17 cellular contexts compared by ENCODE assay signal in the genomic region with DNA sequence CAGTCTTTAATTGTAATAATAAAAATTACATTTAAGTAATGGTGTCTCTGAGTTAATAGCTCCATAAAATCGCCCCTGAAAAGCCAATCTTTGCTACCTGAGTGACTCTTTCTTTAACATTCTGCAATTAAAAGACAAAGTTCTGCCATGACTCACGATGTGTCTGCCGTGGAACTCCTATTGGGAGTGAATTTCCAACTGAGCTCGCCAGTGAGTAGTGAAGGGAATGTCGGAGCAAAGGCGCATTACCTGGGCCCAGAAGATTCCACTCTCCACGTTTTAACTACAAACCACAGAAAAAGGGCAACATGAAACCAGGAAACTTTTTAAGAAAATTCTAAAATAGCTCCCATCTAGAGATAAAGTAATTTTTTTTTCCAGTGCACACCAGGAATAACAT. TPM values are rescaled to one million over a fixed set of nuclear protein-coding genes. Genes with fewer than 3 reads are reported as not detected.
DNase-seq lines count a peak whose midpoint lies in the region; ATAC-seq and TF ChIP-seq lines count a peak whose summit lies in the region.
"Had no signal": no experiment of that assay in that cellular context is flagged by ENCODE, and none has a peak within 500 bp of the region (broad histone marks: within the 10 kb centered on the region; RNA-seq: fewer than 3 reads in every experiment).

No MANE protein-coding gene starts in this region.

- CTCF ChIA-PET in Caco-2 (lab: Charles Lee), result no interaction called here

- H3K27me3 ChIP-seq in Caco-2 (replicated peaks; ENCODE audit: control insufficient read depth, insufficient read depth, low read length) (no peaks in the 10 kb centered on the region), colonic mucosa (no peaks in the 10 kb centered on the region)

- H3K27ac Mint-ChIP-seq in Caco-2 (ENCODE audit: unreplicated experiment) (peak overlapping the region; percentile 17), progenitor cell of endocrine pancreas (peak overlapping the region; percentile 89)
- H3K27ac Mint-ChIP-seq: CD4-positive, alpha-beta memory T cell; H9 had no signal

- no peaks in the 10 kb centered on the region for H3K9me3 ChIP-seq in Caco-2
- no peaks in the 10 kb centered on the region for H3K9me3 ChIP-seq in colonic mucosa
- H3K9me3 ChIP-seq: A549 had no signal

- TF ChIP-seq CTCF in Caco-2 (IDR thresholded peaks at IDR 0.05; ENCODE audit: insufficient read depth in 1 of 2, low read depth in 1 of 2, low read length in 1 of 2, severe bottlenecking in 1 of 2, unreplicated experiment in 1 of 2) (no peak), colonic mucosa (IDR thresholded peaks at IDR 0.05) (no peak), progenitor cell of endocrine pancreas (IDR thresholded peaks at IDR 0.05; ENCODE audit: unreplicated experiment) (no peak)

- peaks cover 48% of the 10 kb centered on the region for H3K4me1 Mint-ChIP-seq in Caco-2 (ENCODE audit: low read depth, unreplicated experiment)
- H3K4me1 Mint-ChIP-seq in progenitor cell of endocrine pancreas (ENCODE audit: low read depth), result peaks cover 30% of the 10 kb centered on the region

- H3K27ac ChIP-seq in colonic mucosa, result peak overlapping the region; percentile 55
- H3K27ac ChIP-seq: 22Rv1, A549, C4-2B had no signal

- H3K27me3 Mint-ChIP-seq in Caco-2 (ENCODE audit: insufficient read depth, unreplicated experiment) (no peaks in the 10 kb centered on the region), progenitor cell of endocrine pancreas (no peaks in the 10 kb centered on the region)

- H3K4me1 ChIP-seq in Caco-2 (peaks cover 52% of the 10 kb centered on the region), colonic mucosa (no peaks in the 10 kb centered on the region)
- H3K4me1 ChIP-seq: A549 had no signal

- intact Hi-C loops in Caco-2 (cut with micrococcal nuclease; ENCODE audit: unreplicated experiment), result no loop called here
- intact Hi-C loops in colonic mucosa (cut with DNase I), result no loop called here
- intact Hi-C loops in left colon (cut with DNase I, micrococcal nuclease), result no loop called here

- no TSS peak for BruUV-seq in Caco-2 (replicated peaks; lab: Mats Ljungman, UMichigan)

- no peak overlapping the region for H3K4me3 Mint-ChIP-seq in Caco-2 (ENCODE audit: unreplicated experiment)
- no peak overlapping the region for H3K4me3 Mint-ChIP-seq in progenitor cell of endocrine pancreas (ENCODE audit: low read depth)
- H3K4me3 Mint-ChIP-seq: CD4-positive, alpha-beta memory T cell; H9 had no signal

- H3K4me3 ChIP-seq in Caco-2 (ENCODE audit: low read depth, low read length) (no peak overlapping the region), colonic mucosa (no peak overlapping the region)
- H3K4me3 ChIP-seq: A549 had no signal

- ATAC-seq in left colon (peak; percentile 37), HG02678 (IDR thresholded peaks at IDR 0.05; ENCODE audit: unreplicated experiment) (no peak)
- ATAC-seq: A549 had no signal

- no peaks in the 10 kb centered on the region for H3K36me3 ChIP-seq in Caco-2 (ENCODE audit: control insufficient read depth, insufficient read depth, low read length)
- no peaks in the 10 kb centered on the region for H3K36me3 ChIP-seq in colonic mucosa

- no peak for DNase-seq in Caco-2
- DNase-seq in colonic mucosa, result no peak
- DNase-seq in left colon, result no peak
- DNase-seq in progenitor cell of endocrine pancreas (ENCODE audit: low spot score, unreplicated experiment), result no peak
- DNase-seq in effector CD4-positive, alpha-beta T cell, result no peak
- DNase-seq in NCI-H526 (lab: John Stamatoyannopoulos, UW), result no peak
- DNase-seq in activated CD4-positive, CD25-positive, alpha-beta regulatory T cell (lab: John Stamatoyannopoulos, UW), result no peak
- DNase-seq: AML-193; Calu3; CD4-positive, alpha-beta memory T cell; DMS79 treated with DMSO at 0.1 percent for 48 hours; GF-D8 had no signal

- POLR2A ChIA-PET in Caco-2 (lab: Charles Lee), result no interaction called here

- peak overlapping the region in 1 of 2 donors; percentile 32 for H3K9ac ChIP-seq in colonic mucosa (ENCODE audit: low read depth in 2 of 2, low read length in 2 of 2)

- H3K9me3 Mint-ChIP-seq in Caco-2 (ENCODE audit: unreplicated experiment), result peaks cover under 1% of the 10 kb centered on the region
- H3K9me3 Mint-ChIP-seq in progenitor cell of endocrine pancreas (ENCODE audit: low read depth), result no peaks in the 10 kb centered on the region
- H3K9me3 Mint-ChIP-seq: CD4-positive, alpha-beta memory T cell; H9 had no signal

- peaks cover 15% of the 10 kb centered on the region for H3K36me3 Mint-ChIP-seq in Caco-2 (ENCODE audit: insufficient read depth, unreplicated experiment)
- H3K36me3 Mint-ChIP-seq in progenitor cell of endocrine pancreas (ENCODE audit: insufficient read depth), result peaks cover under 1% of the 10 kb centered on the region
- H3K36me3 Mint-ChIP-seq: CD4-positive, alpha-beta memory T cell had no signal

RNA-seq across cellular contexts. Expression of a gene that starts 36.9 kb away (rescaled TPM):
- total RNA-seq in Caco-2 (2022) (24.1 and 26.0 TPM in 2 replicates), colonic mucosa (1 to 10 TPM; 2.0 TPM), left colon (1 to 10 TPM; 2.8 to 3.6 TPM), progenitor cell of endocrine pancreas (1.6 and 2.8 TPM in 2 replicates)
